Comparison of ENCODE assay signal across 2 cellular contexts in genomic region chr10:34547695-34548094, GRCh38.
TF ChIP-seq lines count a peak whose summit lies in the region.

No MANE protein-coding gene starts in this region.

TF ChIP-seq in IMR-90, 13 proteins besides CTCF, POLR2A, EP300 and RAD21:
- TF ChIP-seq CEBPB (IDR thresholded peaks at IDR 0.05; ENCODE audit: low read depth, low read length) (0 out of 2 replicates have a peak, but pooled peaks have one; percentile 16), SMC3 (IDR thresholded peaks at IDR 0.05; ENCODE audit: low read depth, low read length) (no peak)

TF ChIP-seq in GM12878, 131 proteins besides CTCF, POLR2A, EP300 and RAD21:
- TF ChIP-seq ATF7 (IDR thresholded peaks at IDR 0.05; ENCODE audit: low read depth) = peak; percentile 51
- no peak for TF ChIP-seq CHD2 (IDR thresholded peaks at IDR 0.05; ENCODE audit: borderline replicate concordance, low read depth, low read length)
